ENCODE assay signal across 8 cellular contexts in genomic region chr2:26184555-26185303, GRCh38. TPM values are rescaled to one million over a fixed set of nuclear protein-coding genes. Genes with fewer than 3 reads are reported as not detected.
DNase-seq lines count a peak whose midpoint lies in the region; ATAC-seq, FAIRE-seq and TF ChIP-seq lines count a peak whose summit lies in the region.

No MANE protein-coding gene starts in this region.

- H3K4me3 ChIP-seq in brain microvascular endothelial cell (ENCODE audit: low read depth, low read length) (peak overlapping the region; percentile 56), kidney (ENCODE audit: low read length in 2 of 2) (peak overlapping the region; percentile 42 to 54)

- no peaks in the 10 kb centered on the region for H3K9me3 ChIP-seq in kidney (ENCODE audit: control insufficient read depth in 1 of 2, low read length in 2 of 2)

- H3K27me3 ChIP-seq in brain microvascular endothelial cell (replicated peaks), result no peaks in the 10 kb centered on the region

- H3K27ac ChIP-seq in 22Rv1 (peak overlapping the region; percentile 48), brain microvascular endothelial cell (no peak overlapping the region), kidney (ENCODE audit: low read depth in 2 of 2, low read length in 2 of 2) (no peak overlapping the region)

- in situ Hi-C loops in brain microvascular endothelial cell (cut with HindIII; ENCODE audit: low pct_ligation_motif_present, low sequenced_read_pairs), result no loop called here

- TF ChIP-seq CTCF in 22Rv1 (IDR thresholded peaks at IDR 0.05), result peak; percentile 77
- peak; percentile 56 for TF ChIP-seq CTCF in brain microvascular endothelial cell (IDR thresholded peaks at IDR 0.05; ENCODE audit: low read depth, low read length, missing control alignments)
- TF ChIP-seq CTCF in kidney (IDR thresholded peaks at IDR 0.05; ENCODE audit: borderline replicate concordance, extremely low read depth, insufficient read depth), result peak; percentile 74

- intact Hi-C loops in kidney (cut with DNase I), result no loop called here

- DNase-seq in T-helper 22 cell (ENCODE audit: low read depth) (peak; percentile 58), brain microvascular endothelial cell (peak; percentile 59), kidney (peak; percentile 95), NCI-H524 (lab: John Stamatoyannopoulos, UW) (no peak)
- peak; percentile 56 to 70 (median 66) for DNase-seq in stimulated activated CD4-positive, alpha-beta T cell treated with anti-CD3 and anti-CD28 coated beads, Interleukin-1b, Interleukin-23, amount 100 ng/mL, for 24 hours (ENCODE audit: low read depth in 4 of 4, low spot score in 1 of 4)

- H3K36me3 ChIP-seq in brain microvascular endothelial cell (replicated peaks) (no peaks in the 10 kb centered on the region), kidney (ENCODE audit: control insufficient read depth in 1 of 2, insufficient read depth in 2 of 2, low read length in 2 of 2) (no peaks in the 10 kb centered on the region)

- ATAC-seq in GM18907 (IDR thresholded peaks at IDR 0.05; ENCODE audit: unreplicated experiment), result peak; percentile 82
- ATAC-seq in HG03442 (IDR thresholded peaks at IDR 0.05; ENCODE audit: unreplicated experiment), result peak; percentile 75

- no peak for FAIRE-seq in kidney (lab: Jason Lieb, UNC)

- H3K9ac ChIP-seq in kidney (ENCODE audit: low read length in 2 of 2), result no peak overlapping the region

- peaks cover 0 to 4% of the 10 kb centered on the region in 2 donors for H3K4me1 ChIP-seq in kidney (ENCODE audit: control insufficient read depth in 1 of 2, insufficient read depth in 1 of 2, low read depth in 1 of 2, low read length in 2 of 2)

RNA-seq across cellular contexts. Expression of gene GAREM2, which starts 11.8 kb away (rescaled TPM):
- 3.2 TPM for total RNA-seq in kidney
- 1.2 TPM for polyA plus RNA-seq in kidney (ENCODE audit: insufficient read depth, low read depth, low replicate concordance)

RNA-seq across cellular contexts. Expression of gene HADHA, which starts 59.7 kb away (rescaled TPM):
- total RNA-seq in kidney, result 135 TPM
- 171 TPM for polyA plus RNA-seq in kidney (ENCODE audit: insufficient read depth, low read depth, low replicate concordance)

Comparison
In these comparisons a context has a peak if more than half of its experiments do, and no peak if none do; other contexts are left out.
1. DNase-seq: peak in T-helper 22 cell (single experiment), brain microvascular endothelial cell (single experiment), kidney (single experiment) and stimulated activated CD4-positive, alpha-beta T cell treated with anti-CD3 and anti-CD28 coated beads, Interleukin-1b, Interleukin-23, amount 100 ng/mL, for 24 hours (4 of 4); none in NCI-H524 (0 of 2).
2. Peak in every context shown above with its lines, with median percentiles within 50 percentile points of each other: CTCF ChIP-seq.